23 cellular contexts compared by ENCODE assay signal in the genomic region with DNA sequence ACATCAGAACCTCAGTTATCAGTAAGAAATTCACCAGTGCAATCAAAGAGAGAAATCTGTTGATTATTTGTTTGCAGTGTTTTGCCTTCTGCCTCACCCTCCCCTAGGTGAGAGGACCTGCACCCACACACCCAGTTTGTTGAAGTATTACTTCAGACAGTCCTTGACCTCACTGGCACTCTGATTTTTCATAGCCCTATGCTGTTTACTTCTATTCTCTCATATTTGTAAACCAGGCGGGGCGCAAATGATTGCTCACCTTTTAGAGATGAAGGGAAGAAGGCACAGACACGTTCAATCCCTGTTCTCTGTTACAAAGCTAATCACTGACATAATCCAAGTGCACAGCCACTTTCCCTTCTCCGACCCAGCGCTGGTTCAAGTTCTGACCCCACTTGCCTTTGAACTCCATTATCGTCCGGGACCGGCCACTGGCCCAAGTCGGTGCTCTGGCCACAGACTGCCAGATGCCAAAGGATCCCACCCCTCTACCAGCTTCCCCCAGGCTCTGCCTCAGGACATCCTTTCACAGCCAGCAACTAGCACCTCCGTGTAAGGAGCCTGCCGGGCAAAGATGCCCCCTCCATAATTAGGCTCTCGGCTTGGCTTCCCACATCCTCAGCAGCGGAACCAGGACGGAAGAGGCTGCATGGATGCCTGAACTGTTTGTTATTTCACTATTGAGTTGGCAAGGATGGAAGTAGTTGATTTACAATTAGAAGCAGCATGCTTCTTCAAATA. TPM values are rescaled to one million over a fixed set of nuclear protein-coding genes. Genes with fewer than 3 reads are reported as not detected.
DNase-seq lines count a peak whose midpoint lies in the region; ATAC-seq, FAIRE-seq and TF ChIP-seq lines count a peak whose summit lies in the region.
"Had no signal": no experiment of that assay in that cellular context is flagged by ENCODE, and none has a peak within 500 bp of the region (broad histone marks: within the 10 kb centered on the region; RNA-seq: fewer than 3 reads in every experiment).

No MANE protein-coding gene starts in this region.

- H3K4me3 ChIP-seq in bronchial epithelial cell (ENCODE audit: low read depth, low read length) = no peak overlapping the region
- H3K4me3 ChIP-seq in gastrocnemius medialis = peak overlapping the region in 3 of 4 donors; percentile 28 to 39 (median 30)

- intact Hi-C loops in gastrocnemius medialis (cut with DNase I; ENCODE audit: low total_unique reads) = no loop called here

- peak; percentile 43 for DNase-seq in DMS53 (lab: John Stamatoyannopoulos, UW)
- DNase-seq in DMS53 treated with DMSO at 0.1 percent for 48 hours (lab: John Stamatoyannopoulos, UW; ENCODE audit: unreplicated experiment) = no peak
- DNase-seq in bronchial epithelial cell (ENCODE audit: low read depth) = peak; percentile 56
- DNase-seq in islet precursor cell = peak; percentile 69
- DNase-seq in gastrocnemius medialis = no peak
- DNase-seq in iPS-NIHi11 (ENCODE audit: low spot score) = no peak
- DNase-seq in NCI-H1092 treated with DMSO at 0.1 percent for 48 hours (lab: John Stamatoyannopoulos, UW) = no peak
- DNase-seq: activated CD4-positive, alpha-beta T cell treated with anti-CD3 and anti-CD28 coated beads, Interleukin-2, amount 50 U/mL, for 1 hour; activated naive CD8-positive, alpha-beta T cell treated with anti-CD3 and anti-CD28 coated beads, Interleukin-2, amount 10 ng/mL, durations not matched to agents 7 days and 5 days; activated T-cell treated with anti-CD3 and anti-CD28 coated beads, Interleukin-2, amount 50 U/mL, for 72 hours; DMS153; Kasumi-1; NCI-H1436 treated with DMSO at 0.1 percent for 48 hours; NCI-H446; OCI-M1; stimulated activated CD4-positive, alpha-beta T cell treated with anti-CD3 and anti-CD28 coated beads, Interleukin-1b, Interleukin-23, amount 100 ng/mL, for 48 hours had no signal

- H3K4me1 ChIP-seq in gastrocnemius medialis = peaks cover 0 to 14% of the 10 kb centered on the region in 2 donors

- H3K27ac ChIP-seq in gastrocnemius medialis = peak overlapping the region in 3 of 4 donors; percentile 42 to 60 (median 59)
- H3K27ac ChIP-seq: 22Rv1, C4-2B had no signal

- no peak for TF ChIP-seq CTCF in bronchial epithelial cell (IDR thresholded peaks at IDR 0.05; ENCODE audit: insufficient read depth, low read length, severe bottlenecking)
- no peak for TF ChIP-seq CTCF in gastrocnemius medialis (IDR thresholded peaks at IDR 0.05 in 4 of 5, conservative IDR thresholded peaks at IDR 0.05 in 1 of 5)

- no peaks in the 10 kb centered on the region for H3K9me3 ChIP-seq in gastrocnemius medialis
- H3K9me3 ChIP-seq: tibial nerve had no signal

- H3K36me3 ChIP-seq in bronchial epithelial cell (ENCODE audit: control insufficient read depth, insufficient read depth, low read length) = no peaks in the 10 kb centered on the region
- no peaks in the 10 kb centered on the region for H3K36me3 ChIP-seq in gastrocnemius medialis
- H3K36me3 ChIP-seq: tibial nerve had no signal

- in situ Hi-C loops in gastrocnemius medialis (cut with MboI; ENCODE audit: low sequenced_read_pairs in 4 of 4) = no loop called here

- TF ChIP-seq POLR2A in gastrocnemius medialis (IDR thresholded peaks at IDR 0.05) = no peak

- ATAC-seq in gastrocnemius medialis (no peak), GM21576 (IDR thresholded peaks at IDR 0.05; ENCODE audit: unreplicated experiment) (no peak)
- ATAC-seq: activated T-cell treated with anti-CD3 and anti-CD28 coated beads, Interleukin-2, amount 50 U/mL, for 72 hours; left lobe of liver; natural killer cell treated with Interleukin-12 subunit alpha and Interleukin-12 subunit beta and Interleukin-15 and Interleukin-18, amount 100 ng/mL, for 72 hours had no signal

- no peaks in the 10 kb centered on the region for H3K27me3 ChIP-seq in bronchial epithelial cell (ENCODE audit: control insufficient read depth, insufficient read depth, low read length)
- peaks cover 0 to 16% (median 5%) of the 10 kb centered on the region in 3 donors for H3K27me3 ChIP-seq in gastrocnemius medialis

- no peak for FAIRE-seq in bronchial epithelial cell (lab: Jason Lieb, UNC)
- FAIRE-seq: endometrium had no signal

RNA-seq across cellular contexts. Expression of a gene that starts 1.7 kb away (rescaled TPM):
- total RNA-seq in bronchial epithelial cell = 45.4 and 62.7 TPM in 2 replicates
- total RNA-seq in gastrocnemius medialis = 10 to 100 TPM; 16.8 to 24.9 (median 21.8) TPM

Comparison
In these comparisons a context has a peak if more than half of its experiments do, and no peak if none do; other contexts are left out.
1. DNase-seq: peak in DMS53 (single experiment), bronchial epithelial cell (single experiment) and islet precursor cell (single experiment); none in DMS53 treated with DMSO at 0.1 percent for 48 hours (single experiment), gastrocnemius medialis (0 of 2), iPS-NIHi11 (single experiment) and NCI-H1092 treated with DMSO at 0.1 percent for 48 hours (single experiment).